In genomic region chr7:2934211-2934731, GRCh38 we compare ENCODE assay signal across 10 cellular contexts.
DNase-seq lines count a peak whose midpoint lies in the region; ATAC-seq and TF ChIP-seq lines count a peak whose summit lies in the region.
"Had no signal": no experiment of that assay in that cellular context is flagged by ENCODE, and none has a peak within 500 bp of the region (broad histone marks: within the 10 kb centered on the region; RNA-seq: fewer than 3 reads in every experiment).

No MANE protein-coding gene starts in this region.

- no peaks in the 10 kb centered on the region for H3K27me3 Mint-ChIP-seq in WTC11 (ENCODE audit: low read depth)
- H3K27me3 Mint-ChIP-seq: naive B cell had no signal

- peaks cover 17% of the 10 kb centered on the region for H3K4me1 ChIP-seq in foreskin keratinocyte

- peaks cover 5% of the 10 kb centered on the region for H3K4me1 Mint-ChIP-seq in WTC11

- TF ChIP-seq CTCF in WTC11 (IDR thresholded peaks at IDR 0.05), result no peak
- TF ChIP-seq CTCF in foreskin keratinocyte (conservative IDR thresholded peaks at IDR 0.05), result peak; percentile 50

- peak overlapping the region; percentile 74 for H3K27ac ChIP-seq in foreskin keratinocyte
- H3K27ac ChIP-seq: SK-N-MC had no signal

- no peak overlapping the region for H3K27ac Mint-ChIP-seq in WTC11

- POLR2A ChIA-PET in WTC11 (lab: Charles Lee), result no interaction called here

- H3K36me3 Mint-ChIP-seq in WTC11, result peaks cover 9% of the 10 kb centered on the region; the same call in 1 of the 2 replicates

- CTCF ChIA-PET in WTC11 (lab: Charles Lee), result interaction anchor here (0.8 to 1.3 kb wide), 4 partner anchors 10 to 466 kb away, joined by 3 to 4 read pairs (median 4); no protein-coding TSS in a partner anchor

- peak; percentile 85 to 89 for ATAC-seq in activated CD4-positive, CD25-positive, alpha-beta regulatory T cell treated with anti-CD3 and anti-CD28 coated beads, Interleukin-2, amount 50 U/mL, for 24 hours
- peak; percentile 51; the same call in 1 of the 2 replicates for ATAC-seq in WTC11
- peak; percentile 93 for ATAC-seq in foreskin keratinocyte
- no peak for ATAC-seq in GM18870 (IDR thresholded peaks at IDR 0.05; ENCODE audit: unreplicated experiment)

- no peaks in the 10 kb centered on the region for H3K27me3 ChIP-seq in foreskin keratinocyte

- H3K4me3 Mint-ChIP-seq in WTC11, result no peak overlapping the region
- H3K4me3 Mint-ChIP-seq: naive B cell had no signal

- no peak for DNase-seq in activated CD4-positive, CD25-positive, alpha-beta regulatory T cell treated with anti-CD3 and anti-CD28 coated beads, Interleukin-2, amount 50 U/mL, for 72 hours
- DNase-seq in WTC11 (ENCODE audit: low spot score) (peak; percentile 13), foreskin keratinocyte (peak; percentile 85 to 88), NCI-H1694 (lab: John Stamatoyannopoulos, UW) (no peak), hippocampal formation (lab: John Stamatoyannopoulos, UW) (no peak)
- DNase-seq in stimulated activated CD4-positive, alpha-beta T cell treated with anti-CD3 and anti-CD28 coated beads, TNF-alpha, amount 100 ng/mL, for 24 hours (ENCODE audit: low read depth in 3 of 3), result peak in 2 of 3 experiments; percentile 6 to 27
- DNase-seq: naive B cell had no signal

- H3K9me3 Mint-ChIP-seq in WTC11, result no peaks in the 10 kb centered on the region
- H3K9me3 Mint-ChIP-seq: naive B cell had no signal

TF ChIP-seq in WTC11, 78 proteins besides CTCF, POLR2A, EP300 and RAD21:
- TF ChIP-seq SOX15 (CRISPR knock-in tag; IDR thresholded peaks at IDR 0.05) (no peak), ZNF121 (CRISPR knock-in tag; IDR thresholded peaks at IDR 0.05) (no peak), TP53 (CRISPR knock-in tag; IDR thresholded peaks at IDR 0.05) (no peak), ZNF232 (CRISPR knock-in tag; IDR thresholded peaks at IDR 0.05) (no peak), GRHL2 (CRISPR knock-in tag; IDR thresholded peaks at IDR 0.05; ENCODE audit: insufficient replicate concordance, severe bottlenecking) (no peak), ZNF138 (CRISPR knock-in tag; conservative IDR thresholded peaks at IDR 0.05) (no peak)
- TF ChIP-seq, protein P1, sequence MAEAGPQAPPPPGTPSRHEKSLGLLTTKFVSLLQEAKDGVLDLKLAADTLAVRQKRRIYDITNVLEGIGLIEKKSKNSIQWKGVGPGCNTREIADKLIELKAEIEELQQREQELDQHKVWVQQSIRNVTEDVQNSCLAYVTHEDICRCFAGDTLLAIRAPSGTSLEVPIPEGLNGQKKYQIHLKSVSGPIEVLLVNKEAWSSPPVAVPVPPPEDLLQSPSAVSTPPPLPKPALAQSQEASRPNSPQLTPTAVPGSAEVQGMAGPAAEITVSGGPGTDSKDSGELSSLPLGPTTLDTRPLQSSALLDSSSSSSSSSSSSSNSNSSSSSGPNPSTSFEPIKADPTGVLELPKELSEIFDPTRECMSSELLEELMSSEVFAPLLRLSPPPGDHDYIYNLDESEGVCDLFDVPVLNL (CRISPR knock-in tag; IDR thresholded peaks at IDR 0.05; ENCODE audit: borderline replicate concordance, low read depth), result no peak
- TF ChIP-seq, protein P2, sequence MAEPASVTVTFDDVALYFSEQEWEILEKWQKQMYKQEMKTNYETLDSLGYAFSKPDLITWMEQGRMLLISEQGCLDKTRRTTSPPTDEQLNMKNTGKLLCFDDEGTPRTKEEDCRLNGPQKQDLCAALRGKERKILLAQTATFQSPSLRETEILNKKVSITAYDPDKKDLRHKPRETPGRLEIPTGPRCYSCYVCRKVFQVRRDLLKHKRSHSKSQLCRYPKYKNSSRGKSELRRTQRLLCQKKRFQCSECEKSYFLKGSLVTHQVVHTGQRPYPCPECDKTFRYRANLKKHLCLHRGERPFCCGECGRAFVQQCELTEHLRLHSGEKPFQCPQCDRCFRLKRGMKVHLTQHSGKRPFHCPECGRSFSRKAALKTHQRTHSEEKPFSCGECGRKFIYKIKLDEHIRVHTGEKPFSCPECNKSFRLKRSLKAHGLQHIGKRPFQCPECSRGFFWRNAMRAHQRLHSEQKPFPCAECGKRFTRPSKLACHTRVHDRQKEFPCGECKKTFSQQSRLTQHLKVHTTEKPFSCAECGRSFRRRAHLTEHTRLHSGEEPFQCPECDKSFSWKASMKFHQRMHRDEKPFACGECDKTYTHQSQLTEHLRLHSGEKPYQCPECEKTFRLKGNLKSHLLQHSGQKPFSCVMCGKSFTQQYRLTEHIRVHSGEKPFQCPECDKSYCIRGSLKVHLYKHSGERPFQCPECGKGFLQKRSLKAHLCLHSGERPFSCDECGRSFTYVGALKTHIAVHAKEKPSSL (CRISPR knock-in tag; conservative IDR thresholded peaks at IDR 0.05), result no peak
- TF ChIP-seq, protein P3, sequence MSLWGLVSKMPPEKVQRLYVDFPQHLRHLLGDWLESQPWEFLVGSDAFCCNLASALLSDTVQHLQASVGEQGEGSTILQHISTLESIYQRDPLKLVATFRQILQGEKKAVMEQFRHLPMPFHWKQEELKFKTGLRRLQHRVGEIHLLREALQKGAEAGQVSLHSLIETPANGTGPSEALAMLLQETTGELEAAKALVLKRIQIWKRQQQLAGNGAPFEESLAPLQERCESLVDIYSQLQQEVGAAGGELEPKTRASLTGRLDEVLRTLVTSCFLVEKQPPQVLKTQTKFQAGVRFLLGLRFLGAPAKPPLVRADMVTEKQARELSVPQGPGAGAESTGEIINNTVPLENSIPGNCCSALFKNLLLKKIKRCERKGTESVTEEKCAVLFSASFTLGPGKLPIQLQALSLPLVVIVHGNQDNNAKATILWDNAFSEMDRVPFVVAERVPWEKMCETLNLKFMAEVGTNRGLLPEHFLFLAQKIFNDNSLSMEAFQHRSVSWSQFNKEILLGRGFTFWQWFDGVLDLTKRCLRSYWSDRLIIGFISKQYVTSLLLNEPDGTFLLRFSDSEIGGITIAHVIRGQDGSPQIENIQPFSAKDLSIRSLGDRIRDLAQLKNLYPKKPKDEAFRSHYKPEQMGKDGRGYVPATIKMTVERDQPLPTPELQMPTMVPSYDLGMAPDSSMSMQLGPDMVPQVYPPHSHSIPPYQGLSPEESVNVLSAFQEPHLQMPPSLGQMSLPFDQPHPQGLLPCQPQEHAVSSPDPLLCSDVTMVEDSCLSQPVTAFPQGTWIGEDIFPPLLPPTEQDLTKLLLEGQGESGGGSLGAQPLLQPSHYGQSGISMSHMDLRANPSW (CRISPR knock-in tag; conservative IDR thresholded peaks at IDR 0.05; ENCODE audit: low read depth), result no peak
TF ChIP-seq in WTC11: peak in this region for 0.

Comparison
In these comparisons a context has a peak if more than half of its experiments do, and no peak if none do; other contexts are left out.
1. DNase-seq: peak in WTC11 (single experiment), foreskin keratinocyte (2 of 2) and stimulated activated CD4-positive, alpha-beta T cell treated with anti-CD3 and anti-CD28 coated beads, TNF-alpha, amount 100 ng/mL, for 24 hours (2 of 3); none in activated CD4-positive, CD25-positive, alpha-beta regulatory T cell treated with anti-CD3 and anti-CD28 coated beads, Interleukin-2, amount 50 U/mL, for 72 hours (single experiment), NCI-H1694 (single experiment) and hippocampal formation (0 of 2).